Comparison of ENCODE assay signal across 25 cellular contexts in the genomic region with DNA sequence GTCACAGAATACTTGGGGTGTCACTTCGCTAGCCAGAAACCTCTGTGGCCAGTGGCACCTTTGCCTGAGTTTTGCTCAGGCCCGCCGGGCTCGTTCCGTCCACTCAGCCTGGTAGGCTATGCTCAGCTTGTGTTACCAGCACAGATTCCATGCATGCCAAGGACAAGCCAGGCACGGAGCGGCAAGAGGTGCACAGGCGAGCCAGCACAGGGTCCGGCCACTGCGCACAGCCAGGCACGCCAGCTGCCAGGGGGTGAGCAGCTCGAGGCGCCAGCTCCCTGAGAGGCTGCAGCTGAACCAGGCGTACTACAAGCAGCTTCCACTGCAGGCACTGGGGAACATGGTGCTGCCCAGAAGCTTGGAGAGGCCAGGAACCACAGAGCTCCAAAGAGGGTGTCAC. TPM values are rescaled to one million over a fixed set of nuclear protein-coding genes. Genes with fewer than 3 reads are reported as not detected.
DNase-seq lines count a peak whose midpoint lies in the region; ATAC-seq and TF ChIP-seq lines count a peak whose summit lies in the region.
"Had no signal": no experiment of that assay in that cellular context is flagged by ENCODE, and none has a peak within 500 bp of the region (broad histone marks: within the 10 kb centered on the region; RNA-seq: fewer than 3 reads in every experiment).

No MANE protein-coding gene starts in this region.

- no peak for TF ChIP-seq POLR2A in gastrocnemius medialis (IDR thresholded peaks at IDR 0.05)

- H3K27me3 ChIP-seq in heart right ventricle (no peaks in the 10 kb centered on the region), gastrocnemius medialis (no peaks in the 10 kb centered on the region), HAP-1 (ENCODE audit: low read depth) (no peaks in the 10 kb centered on the region), osteoblast (ENCODE audit: insufficient read depth, low read length) (no peaks in the 10 kb centered on the region)
- H3K27me3 ChIP-seq: BLaER1 had no signal

- H3K4me3 Mint-ChIP-seq in activated T-helper 1 cell treated with anti-CD3 and anti-CD28 coated beads, Interleukin-12 subunit alpha, Interleukin-12 subunit beta, Interleukin-2, Interleukin-4 antibody, amounts not matched to agents 30 ng/mL and 10 ng/mL and 1 ng/mL, durations not matched to agents 14 hours and 24 hours and 36 hours: peak overlapping the region; percentile 54

- peak overlapping the region; percentile 11 to 62 (median 40) for H3K27ac ChIP-seq in heart right ventricle
- H3K27ac ChIP-seq in gastrocnemius medialis: peak overlapping the region in 3 of 4 donors; percentile 41 to 80 (median 60)
- no peak overlapping the region for H3K27ac ChIP-seq in osteoblast (ENCODE audit: low read depth, low read length)
- H3K27ac ChIP-seq: BLaER1, epithelial cell of prostate, VCaP had no signal

- peak overlapping the region; percentile 98 for H3K27ac Mint-ChIP-seq in activated T-helper 1 cell treated with anti-CD3 and anti-CD28 coated beads, Interleukin-12 subunit alpha, Interleukin-12 subunit beta, Interleukin-2, Interleukin-4 antibody, amounts not matched to agents 30 ng/mL and 10 ng/mL and 1 ng/mL, durations not matched to agents 14 hours and 24 hours and 36 hours

- peak; percentile 46 for DNase-seq in activated CD8-positive, alpha-beta memory T cell treated with anti-CD3 and anti-CD28 coated beads, Interleukin-2, amount 50 U/mL, for 48 hours
- no peak for DNase-seq in activated CD8-positive, alpha-beta memory T cell treated with anti-CD3 and anti-CD28 coated beads, Interleukin-2, amount 50 U/mL, for 4 hours
- no peak for DNase-seq in activated T-helper 1 cell treated with anti-CD3 and anti-CD28 coated beads, Interleukin-12 subunit alpha, Interleukin-12 subunit beta, Interleukin-2, Interleukin-4 antibody, amounts not matched to agents 30 ng/mL and 10 ng/mL and 1 ng/mL, durations not matched to agents 14 hours and 24 hours and 36 hours (ENCODE audit: low spot score)
- DNase-seq in heart right ventricle (peak; percentile 36 to 63), gastrocnemius medialis (peak in 1 of 2 donors; percentile 73), HAP-1 (ENCODE audit: low spot score in 2 of 2) (no peak), osteoblast (ENCODE audit: insufficient read length, low spot score, missing footprints) (no peak), GM13976 (ENCODE audit: low spot score) (no peak)
- DNase-seq: foreskin fibroblast; hypothalamus; KBM-7; kidney glomerular epithelial cell; mesenchymal stem cell; naive B cell; NCI-H2029; NCI-H510A treated with DMSO at 0.1 percent for 48 hours; small intestine; stimulated activated CD4-positive, alpha-beta T cell treated with anti-CD3 and anti-CD28 coated beads, Interleukin-4, amount 100 ng/mL, for 24 hours had no signal

- peaks cover 3 to 44% (median 23%) of the 10 kb centered on the region in 9 donors for H3K4me1 ChIP-seq in heart right ventricle
- peaks cover 11 to 20% of the 10 kb centered on the region in 2 donors for H3K4me1 ChIP-seq in gastrocnemius medialis
- peaks cover 8% of the 10 kb centered on the region for H3K4me1 ChIP-seq in HAP-1
- H3K4me1 ChIP-seq in osteoblast (ENCODE audit: insufficient read depth, low read length): peaks cover 7% of the 10 kb centered on the region
- H3K4me1 ChIP-seq: BLaER1 had no signal

- H3K27me3 Mint-ChIP-seq in activated T-helper 1 cell treated with anti-CD3 and anti-CD28 coated beads, Interleukin-12 subunit alpha, Interleukin-12 subunit beta, Interleukin-2, Interleukin-4 antibody, amounts not matched to agents 30 ng/mL and 10 ng/mL and 1 ng/mL, durations not matched to agents 14 hours and 24 hours and 36 hours (ENCODE audit: insufficient read depth): no peaks in the 10 kb centered on the region
- H3K27me3 Mint-ChIP-seq: naive B cell had no signal

- 76 to 91% methylated on average over 14 of the region's 14 CpGs for WGBS in heart right ventricle, 2 donors

- peaks cover 59% of the 10 kb centered on the region for H3K4me1 Mint-ChIP-seq in activated T-helper 1 cell treated with anti-CD3 and anti-CD28 coated beads, Interleukin-12 subunit alpha, Interleukin-12 subunit beta, Interleukin-2, Interleukin-4 antibody, amounts not matched to agents 30 ng/mL and 10 ng/mL and 1 ng/mL, durations not matched to agents 14 hours and 24 hours and 36 hours (ENCODE audit: low read depth)

- ATAC-seq in heart right ventricle (peak; percentile 62 to 93 (median 82)), gastrocnemius medialis (peak; percentile 47 to 84)

- H3K9me3 ChIP-seq in heart right ventricle (no peaks in the 10 kb centered on the region), gastrocnemius medialis (no peaks in the 10 kb centered on the region), HAP-1 (peaks cover 7% of the 10 kb centered on the region), osteoblast (ENCODE audit: low read depth, low read length) (no peaks in the 10 kb centered on the region)

- peaks cover 76% of the 10 kb centered on the region for H3K79me2 ChIP-seq in osteoblast (ENCODE audit: insufficient read depth, low read length)

- H3K36me3 Mint-ChIP-seq in activated T-helper 1 cell treated with anti-CD3 and anti-CD28 coated beads, Interleukin-12 subunit alpha, Interleukin-12 subunit beta, Interleukin-2, Interleukin-4 antibody, amounts not matched to agents 30 ng/mL and 10 ng/mL and 1 ng/mL, durations not matched to agents 14 hours and 24 hours and 36 hours (ENCODE audit: low read depth): peaks cover 37% of the 10 kb centered on the region

- peaks cover 32% of the 10 kb centered on the region for H4K20me1 ChIP-seq in osteoblast (ENCODE audit: insufficient read depth, low read length)
- H4K20me1 ChIP-seq: BLaER1 had no signal

- intact Hi-C loops in activated T-helper 1 cell treated with anti-CD3 and anti-CD28 coated beads, Interleukin-12 subunit alpha, Interleukin-12 subunit beta, Interleukin-2, Interleukin-4 antibody, amounts not matched to agents 30 ng/mL and 10 ng/mL and 1 ng/mL, durations not matched to agents 14 hours and 24 hours and 36 hours (cut with micrococcal nuclease): loop anchor here (10.0 kb wide), 1 partner anchor 368 kb away; a partner anchor contains a TSS
- intact Hi-C loops in heart right ventricle (cut with DNase I): no loop called here
- intact Hi-C loops in gastrocnemius medialis (cut with DNase I; ENCODE audit: low total_unique reads): no loop called here

- H3K4me3 ChIP-seq in heart right ventricle (no peak overlapping the region), gastrocnemius medialis (peak overlapping the region in 1 of 4 donors; percentile 32), HAP-1 (no peak overlapping the region), osteoblast (ENCODE audit: insufficient read depth, low read length) (no peak overlapping the region)

- H3K36me3 ChIP-seq in heart right ventricle (peaks cover 0 to 55% (median 12%) of the 10 kb centered on the region in 9 donors), gastrocnemius medialis (peaks cover 0 to 17% of the 10 kb centered on the region in 2 donors), HAP-1 (replicated peaks) (peaks cover 25% of the 10 kb centered on the region), osteoblast (ENCODE audit: insufficient read depth, low read length) (peaks cover 32% of the 10 kb centered on the region)

- H3K4me2 ChIP-seq in osteoblast (ENCODE audit: insufficient read depth, low read length): no peak overlapping the region
- H3K4me2 ChIP-seq: BLaER1 had no signal

- H3K9me3 Mint-ChIP-seq in activated T-helper 1 cell treated with anti-CD3 and anti-CD28 coated beads, Interleukin-12 subunit alpha, Interleukin-12 subunit beta, Interleukin-2, Interleukin-4 antibody, amounts not matched to agents 30 ng/mL and 10 ng/mL and 1 ng/mL, durations not matched to agents 14 hours and 24 hours and 36 hours: no peaks in the 10 kb centered on the region
- H3K9me3 Mint-ChIP-seq: naive B cell had no signal

- TF ChIP-seq CTCF in heart right ventricle (IDR thresholded peaks at IDR 0.05) (no peak), gastrocnemius medialis (IDR thresholded peaks at IDR 0.05 in 4 of 5, conservative IDR thresholded peaks at IDR 0.05 in 1 of 5) (no peak), osteoblast (IDR thresholded peaks at IDR 0.05; ENCODE audit: extremely low read depth, low read depth, low read length) (no peak), GM13976 (IDR thresholded peaks at IDR 0.05; ENCODE audit: borderline replicate concordance, control extremely low read depth, extremely low read depth, insufficient read depth, missing control alignments) (no peak)

- H2AFZ ChIP-seq in osteoblast (ENCODE audit: low read length): no peak overlapping the region

- in situ Hi-C loops in gastrocnemius medialis (cut with MboI; ENCODE audit: low sequenced_read_pairs in 4 of 4) (no loop called here), HAP-1 (cut with MboI; ENCODE audit: low sequenced_read_pairs) (no loop called here), GM13976 (cut with MboI; ENCODE audit: low sequenced_read_pairs, unreplicated experiment) (no loop called here)

RNA-seq across cellular contexts. Expression of a gene that starts 14.7 kb away (rescaled TPM):
- 54.7 and 57.0 TPM in 2 replicates for total RNA-seq in activated T-helper 1 cell treated with anti-CD3 and anti-CD28 coated beads, Interleukin-12 subunit alpha, Interleukin-12 subunit beta, Interleukin-2, Interleukin-4 antibody, amounts not matched to agents 30 ng/mL and 10 ng/mL and 1 ng/mL, durations not matched to agents 14 hours and 24 hours and 36 hours
- 100 to 1,000 TPM in 8 of 10 donors, 10 to 100 TPM in 2; 93.8 to 121 (median 106) TPM for total RNA-seq in heart right ventricle
- polyA plus RNA-seq in heart right ventricle: 10 to 100 TPM; 21.0 to 34.7 TPM
- 100 to 1,000 TPM in 2 of 4 donors, 10 to 100 TPM in 2; 90.5 to 123 (median 99.0) TPM for total RNA-seq in gastrocnemius medialis
- total RNA-seq in osteoblast: 84.6 and 86.1 TPM in 2 replicates

RNA-seq across cellular contexts. Expression of a gene that starts 45.2 kb away (rescaled TPM):
- 11.6 and 12.7 TPM in 2 replicates for total RNA-seq in activated T-helper 1 cell treated with anti-CD3 and anti-CD28 coated beads, Interleukin-12 subunit alpha, Interleukin-12 subunit beta, Interleukin-2, Interleukin-4 antibody, amounts not matched to agents 30 ng/mL and 10 ng/mL and 1 ng/mL, durations not matched to agents 14 hours and 24 hours and 36 hours
- total RNA-seq in heart right ventricle (1 to 10 TPM; 2.1 to 6.3 (median 3.9) TPM), gastrocnemius medialis (1 to 10 TPM in 2 of 4 donors, not detected in 2; 2.3 to 3.3 TPM), osteoblast (10.5 and 10.9 TPM in 2 replicates)
- polyA plus RNA-seq in heart right ventricle: 1 to 10 TPM; 4.7 to 8.1 TPM

RNA-seq across cellular contexts. Expression of a gene that starts 56.5 kb away (rescaled TPM):
- total RNA-seq in activated T-helper 1 cell treated with anti-CD3 and anti-CD28 coated beads, Interleukin-12 subunit alpha, Interleukin-12 subunit beta, Interleukin-2, Interleukin-4 antibody, amounts not matched to agents 30 ng/mL and 10 ng/mL and 1 ng/mL, durations not matched to agents 14 hours and 24 hours and 36 hours: not detected in 2 replicates
- total RNA-seq in heart right ventricle (under 1 TPM in 3 of 10 donors, not detected in 7; 0.29 to 0.53 (median 0.52) TPM), gastrocnemius medialis (1 to 10 TPM in 1 of 4 donors, under 1 TPM in 1, not detected in 2; 0.39 to 1.4 TPM), osteoblast (not detected in 2 replicates)
- polyA plus RNA-seq in heart right ventricle: 1 to 10 TPM in 1 of 2 donors, under 1 TPM in 1; 0.23 to 1.0 TPM
- total RNA-seq: A673; activated CD8-positive, alpha-beta memory T cell treated with anti-CD3 and anti-CD28 coated beads for 36 hours; G401; subcutaneous adipose tissue had no signal

Comparison
In these comparisons a context has a peak if more than half of its experiments do, and no peak if none do; other contexts are left out.
1. DNase-seq: peak in activated CD8-positive, alpha-beta memory T cell treated with anti-CD3 and anti-CD28 coated beads, Interleukin-2, amount 50 U/mL, for 48 hours (single experiment) and heart right ventricle (2 of 2); none in activated CD8-positive, alpha-beta memory T cell treated with anti-CD3 and anti-CD28 coated beads, Interleukin-2, amount 50 U/mL, for 4 hours (single experiment), activated T-helper 1 cell treated with anti-CD3 and anti-CD28 coated beads, Interleukin-12 subunit alpha, Interleukin-12 subunit beta, Interleukin-2, Interleukin-4 antibody, amounts not matched to agents 30 ng/mL and 10 ng/mL and 1 ng/mL, durations not matched to agents 14 hours and 24 hours and 36 hours (single experiment), HAP-1 (0 of 2), osteoblast (single experiment) and GM13976 (single experiment).